In genomic region chr10:31704195-31704594, GRCh38 we compare ENCODE assay signal across 1 cellular context.
TF ChIP-seq lines count a peak whose summit lies in the region.

No MANE protein-coding gene starts in this region.

TF ChIP-seq in IMR-90, 13 proteins besides CTCF, POLR2A, EP300 and RAD21 (continued from another document):
- no peak for TF ChIP-seq ELK1 (IDR thresholded peaks at IDR 0.05; ENCODE audit: borderline replicate concordance, low read depth, low read length)
